In the genomic region with DNA sequence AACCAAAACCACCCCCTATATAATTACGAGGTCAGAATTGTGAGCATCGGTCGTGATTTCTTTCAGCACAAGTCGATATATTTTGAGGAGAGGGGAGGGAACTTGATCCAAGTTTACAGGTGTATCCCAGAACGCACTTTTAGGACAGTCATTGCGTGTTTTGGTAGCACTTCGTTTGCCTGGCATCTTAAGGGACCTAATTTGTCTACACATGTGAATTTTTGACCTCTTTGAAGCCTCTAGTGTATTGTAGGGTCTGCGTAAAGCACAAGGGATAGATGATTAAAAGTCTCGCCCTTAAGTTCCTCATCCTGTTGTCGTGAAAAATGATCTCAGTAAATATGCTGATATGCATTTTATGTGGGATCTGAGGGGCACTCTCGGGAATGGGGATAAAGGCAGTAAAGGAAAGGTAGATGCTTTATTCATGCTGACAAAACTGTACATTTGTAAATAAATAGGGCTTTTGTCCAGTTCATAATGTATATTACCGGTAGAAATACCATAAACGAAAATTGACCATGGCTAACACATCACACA, we compare ENCODE assay signal across 8 cellular contexts. TPM values are rescaled to one million over a fixed set of nuclear protein-coding genes. Genes with fewer than 3 reads are reported as not detected.
DNase-seq lines count a peak whose midpoint lies in the region; ATAC-seq and TF ChIP-seq lines count a peak whose summit lies in the region.

No MANE protein-coding gene starts in this region.

- no peak for TF ChIP-seq POLR2A in Peyer's patch (IDR thresholded peaks at IDR 0.05)
- TF ChIP-seq POLR2A in esophagus muscularis mucosa (IDR thresholded peaks at IDR 0.05; ENCODE audit: low read depth) = no peak

- TF ChIP-seq CTCF in GM12875 (IDR thresholded peaks at IDR 0.05; ENCODE audit: borderline replicate concordance, insufficient read depth, low read depth, low read length) = no peak
- no peak for TF ChIP-seq CTCF in Peyer's patch (IDR thresholded peaks at IDR 0.05)
- TF ChIP-seq CTCF in esophagus muscularis mucosa (IDR thresholded peaks at IDR 0.05) = no peak

- no peaks in the 10 kb centered on the region for H3K9me3 ChIP-seq in Peyer's patch
- H3K9me3 ChIP-seq in esophagus muscularis mucosa = no peaks in the 10 kb centered on the region

- ATAC-seq in HG03135 (IDR thresholded peaks at IDR 0.05; ENCODE audit: unreplicated experiment) = no peak

- H3K27me3 ChIP-seq in Peyer's patch (no peaks in the 10 kb centered on the region), esophagus muscularis mucosa (no peaks in the 10 kb centered on the region), rectal smooth muscle tissue (ENCODE audit: control insufficient read depth, insufficient read depth, low read length) (no peaks in the 10 kb centered on the region)

- no peak for DNase-seq in Peyer's patch
- no peak for DNase-seq in esophagus muscularis mucosa (ENCODE audit: extremely low spot score)
- no peak for DNase-seq in NCI-H345 treated with DMSO at 0.1 percent for 48 hours (lab: John Stamatoyannopoulos, UW; ENCODE audit: unreplicated experiment)
- no peak for DNase-seq in epidermal melanocyte (ENCODE audit: insufficient read length, low spot score)
- no peak for DNase-seq in head of caudate nucleus

- intact Hi-C loops in esophagus muscularis mucosa (cut with DNase I) = loop anchor here (2.0 to 10.0 kb wide), 2 partner anchors 109 to 179 kb away; partner anchors contain the start of gene LGR4
- intact Hi-C loops in head of caudate nucleus (cut with DNase I) = loop anchor here (10.0 kb wide), 1 partner anchor 111 kb away; the partner anchor contains the start of gene LGR4

- TF ChIP-seq EP300 in esophagus muscularis mucosa (IDR thresholded peaks at IDR 0.05) = no peak

- H3K27ac ChIP-seq in Peyer's patch (peak overlapping the region in 3 of 4 donors; percentile 9 to 59 (median 41)), esophagus muscularis mucosa (replicated peaks in 1 of 4) (peak overlapping the region in 3 of 4 donors; percentile 30 to 42 (median 42)), rectal smooth muscle tissue (ENCODE audit: low read depth, low read length) (no peak overlapping the region)

- WGBS in esophagus muscularis mucosa = 51% methylated on average over 13 of the region's 13 CpGs

- H3K36me3 ChIP-seq in Peyer's patch = peaks cover 0 to 6% (median 0%) of the 10 kb centered on the region in 3 donors
- peaks cover 0 to 13% (median 12%) of the 10 kb centered on the region in 4 donors for H3K36me3 ChIP-seq in esophagus muscularis mucosa
- peaks cover 3% of the 10 kb centered on the region for H3K36me3 ChIP-seq in rectal smooth muscle tissue (ENCODE audit: control insufficient read depth, insufficient read depth, low read length)

- peak overlapping the region; percentile 33 for H3K9ac ChIP-seq in rectal smooth muscle tissue (ENCODE audit: low read length)

- H3K4me3 ChIP-seq in GM12875 (ENCODE audit: low read depth, low read length) = peak overlapping the region; percentile 71
- peak overlapping the region; percentile 64 to 82 (median 71) for H3K4me3 ChIP-seq in Peyer's patch
- H3K4me3 ChIP-seq in esophagus muscularis mucosa = peak overlapping the region; percentile 68 to 74 (median 72)
- peak overlapping the region; percentile 94 for H3K4me3 ChIP-seq in rectal smooth muscle tissue (ENCODE audit: low read length)

- peaks cover 0 to 6% (median 0%) of the 10 kb centered on the region in 4 donors for H3K4me1 ChIP-seq in Peyer's patch
- H3K4me1 ChIP-seq in esophagus muscularis mucosa = peaks cover 6 to 18% (median 15%) of the 10 kb centered on the region in 4 donors
- peaks cover 8% of the 10 kb centered on the region for H3K4me1 ChIP-seq in rectal smooth muscle tissue (ENCODE audit: control insufficient read depth, insufficient read depth, low read length)

RNA-seq across cellular contexts. Expression of gene CCDC34, which starts 0.6 kb away (rescaled TPM):
- total RNA-seq in Peyer's patch (1 to 10 TPM in 3 of 4 donors, not detected in 1; 2.6 to 4.8 (median 3.9) TPM), esophagus muscularis mucosa (1 to 10 TPM in 2 of 4 donors, under 1 TPM in 2; 0.83 to 1.5 (median 1.2) TPM)
